ENCODE assay signal across 7 cellular contexts in the genomic region with DNA sequence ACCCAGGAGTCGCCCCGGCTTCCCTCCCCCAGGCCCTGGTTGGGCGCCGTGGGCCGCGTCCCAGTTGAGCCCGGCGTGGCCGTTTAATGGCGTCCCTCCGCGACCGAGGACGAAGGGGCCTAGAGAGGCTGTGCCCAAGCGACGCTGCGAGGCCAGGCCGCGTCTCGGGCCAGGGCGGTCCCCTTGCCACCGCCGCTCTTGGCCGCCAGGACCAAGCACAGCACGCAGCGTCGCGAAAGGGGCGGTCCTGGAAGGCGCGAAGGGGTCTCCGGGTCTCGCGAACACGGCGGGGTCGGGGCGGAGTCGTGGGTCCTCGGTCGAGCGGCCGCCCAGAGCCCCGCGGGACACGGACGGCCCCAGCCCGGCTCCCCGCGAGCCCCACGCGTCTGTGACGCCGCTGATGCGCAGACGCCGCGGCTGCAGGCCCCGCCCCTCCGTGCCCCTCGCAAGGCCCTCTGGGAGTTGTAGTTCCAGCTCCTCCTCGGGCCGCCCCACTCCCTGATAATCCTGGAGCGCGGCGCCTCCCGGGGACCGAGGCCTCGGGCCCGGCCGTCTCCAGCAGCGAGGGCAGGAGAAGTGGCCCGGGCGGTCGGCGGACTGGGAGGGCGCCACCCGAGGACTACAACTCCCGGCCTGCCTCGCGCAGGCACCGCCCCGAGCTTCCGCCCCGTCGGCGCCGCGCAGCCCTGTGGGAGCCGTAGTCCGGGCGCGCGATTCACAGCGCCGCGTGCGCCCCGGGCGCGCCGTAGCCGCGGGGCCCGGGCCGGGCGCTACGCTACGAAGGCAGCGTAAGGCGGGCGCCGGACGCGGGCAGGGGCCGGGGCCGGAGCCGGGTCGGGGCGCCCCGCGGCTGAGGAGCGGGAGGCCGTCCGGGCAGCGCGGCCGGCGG. TPM values are rescaled to one million over a fixed set of nuclear protein-coding genes. Genes with fewer than 3 reads are reported as not detected.
A peak's percentile ranks its signal among the peaks of the same experiment; 100 is the strongest.
DNase-seq lines count a peak whose midpoint lies in the region; ATAC-seq and TF ChIP-seq lines count a peak whose summit lies in the region.

Gene CAPN15, plus strand, starts transcription at position 698 of the 889 bp plus-strand sequence. CDS start 19,127 bp downstream, outside the sequence.

- peaks cover 12% of the 10 kb centered on the region for H3K4me1 ChIP-seq in iPS-15b (ENCODE audit: control insufficient read depth, insufficient read depth, low read length)
- peaks cover 47% of the 10 kb centered on the region for H3K4me1 ChIP-seq in skeletal muscle satellite cell (ENCODE audit: control insufficient read depth, insufficient read depth, low read length)

- DNase-seq in NCI-H2107 (lab: John Stamatoyannopoulos, UW) (peak; percentile 77), UCSD-AML1 (lab: John Stamatoyannopoulos, UW; ENCODE audit: unreplicated experiment) (peak; percentile 97)

- H3K9me3 ChIP-seq in iPS-15b (ENCODE audit: control insufficient read depth, insufficient read depth, low read length) (no peaks in the 10 kb centered on the region), skeletal muscle satellite cell (replicated peaks; ENCODE audit: low read length) (no peaks in the 10 kb centered on the region)

- peak in 1 of 2 experiments; percentile 49 for TF ChIP-seq CTCF in brain (conservative IDR thresholded peaks at IDR 0.05)

- H3K36me3 Mint-ChIP-seq in brain, result no peaks in the 10 kb centered on the region

- peaks cover 0 to 2% (median 0%) of the 10 kb centered on the region in 5 experiments for H3K9me3 Mint-ChIP-seq in brain

- peak within 1 kb of the TSS; percentile 80 for H3K4me3 ChIP-seq in iPS-15b (ENCODE audit: low read depth, low read length)
- peak within 1 kb of the TSS; percentile 95 for H3K4me3 ChIP-seq in skeletal muscle satellite cell (ENCODE audit: low read length)

- H3K27ac Mint-ChIP-seq in brain, result peak within 1 kb of the TSS; percentile 92 to 99 (median 94)

- H3K4me3 Mint-ChIP-seq in brain, result peak within 1 kb of the TSS; percentile 89 to 93 (median 92)

- peaks cover 41% of the 10 kb centered on the region for H3K4me1 Mint-ChIP-seq in brain

- H3K27me3 Mint-ChIP-seq in brain, result peaks cover 11% of the 10 kb centered on the region

- H3K9ac ChIP-seq in iPS-15b (ENCODE audit: low read depth, low read length) (peak within 1 kb of the TSS; percentile 94), skeletal muscle satellite cell (ENCODE audit: low read depth, low read length) (peak within 1 kb of the TSS; percentile 90)

- ATAC-seq in GM18520 (IDR thresholded peaks at IDR 0.05; ENCODE audit: unreplicated experiment) (peak; percentile 56), HG03045 (IDR thresholded peaks at IDR 0.05; ENCODE audit: unreplicated experiment) (peak; percentile 65)

- H3K4me2 ChIP-seq in skeletal muscle satellite cell (ENCODE audit: low read length), result peak within 1 kb of the TSS; percentile 97

- H3K27me3 ChIP-seq in iPS-15b (ENCODE audit: control insufficient read depth, insufficient read depth, low read length) (no peaks in the 10 kb centered on the region), skeletal muscle satellite cell (ENCODE audit: control insufficient read depth, insufficient read depth, low read length) (no peaks in the 10 kb centered on the region)

- H3K36me3 ChIP-seq in iPS-15b (ENCODE audit: control insufficient read depth, insufficient read depth, low read length), result no peaks in the 10 kb centered on the region
- peaks cover 10% of the 10 kb centered on the region for H3K36me3 ChIP-seq in skeletal muscle satellite cell (ENCODE audit: insufficient read depth, low read length)

RNA-seq across cellular contexts. Expression of gene CAPN15, which starts in this region (rescaled TPM):
- 12.9 TPM for polyA plus RNA-seq in brain (ENCODE audit: insufficient read depth, low read depth, low replicate concordance)
- 48.9 and 51.5 TPM in 2 replicates for total RNA-seq in skeletal muscle satellite cell (2012; rRNA removed)

Comparison
In these comparisons a context has a peak if more than half of its experiments do, and no peak if none do; other contexts are left out.
1. Peak in every context shown above with its lines: DNase-seq, ATAC-seq and H3K4me3 ChIP-seq.